8 cellular contexts compared by ENCODE assay signal in genomic region chr15:51971353-51972133, GRCh38. TPM values are rescaled to one million over a fixed set of nuclear protein-coding genes. Genes with fewer than 3 reads are reported as not detected.
DNase-seq lines count a peak whose midpoint lies in the region; ATAC-seq, FAIRE-seq and TF ChIP-seq lines count a peak whose summit lies in the region.

TSS of gene LEO1 (minus strand) at chr15:51971778. CDS start at chr15:51971745, 33 bp downstream.

- TF ChIP-seq POLR2A in H54 (IDR thresholded peaks at IDR 0.05; ENCODE audit: low read depth, low read length) (peak; percentile 91), stomach (IDR thresholded peaks at IDR 0.05) (peak in 1 of 4 donors; percentile 37)

- ATAC-seq in RWPE2 (ENCODE audit: low read depth), result peak; percentile 82

- no peaks in the 10 kb centered on the region for H3K9me2 ChIP-seq in neural cell (ENCODE audit: insufficient read depth, low read length)

- H3K4me3 ChIP-seq in RWPE2 (ENCODE audit: severe bottlenecking) (peak within 1 kb of the TSS; percentile 62), neural cell (ENCODE audit: low read length) (peak within 1 kb of the TSS; percentile 77), stomach (peak within 1 kb of the TSS; percentile 64 to 96 (median 87))

- H3K4me2 ChIP-seq in neural cell (ENCODE audit: low read length), result peak within 1 kb of the TSS; percentile 83

- H3K4me1 ChIP-seq in ES-I3 (ENCODE audit: insufficient read depth, low read length), result peaks cover 4% of the 10 kb centered on the region; the same call in 1 of the 2 replicates
- peaks cover 16% of the 10 kb centered on the region for H3K4me1 ChIP-seq in RWPE2 (ENCODE audit: insufficient read depth, poor library complexity, severe bottlenecking)
- peaks cover 14 to 20% (median 17%) of the 10 kb centered on the region in 4 donors for H3K4me1 ChIP-seq in stomach

- intact Hi-C loops in stomach (cut with DNase I; ENCODE audit: low total_unique reads), result loop anchor here (10.0 kb wide), 1 partner anchor 113 kb away; no protein-coding TSS in a partner anchor

- H3F3A ChIP-seq in neural cell (ENCODE audit: insufficient read depth, low read length, poor library complexity, severe bottlenecking), result no peaks in the 10 kb centered on the region

- peak; percentile 79 for TF ChIP-seq CTCF in RWPE2 (IDR thresholded peaks at IDR 0.05; ENCODE audit: poor library complexity, severe bottlenecking)
- peak; percentile 73 for TF ChIP-seq CTCF in neural cell (IDR thresholded peaks at IDR 0.05; ENCODE audit: poor library complexity, severe bottlenecking)
- peak in 3 of 7 experiments; percentile 5 to 54 (median 39) for TF ChIP-seq CTCF in stomach (IDR thresholded peaks at IDR 0.05)

- DNase-seq in H54 (ENCODE audit: insufficient read length, low spot score) (peak; percentile 64), LoVo (ENCODE audit: low spot score) (peak; percentile 100), RWPE2 (ENCODE audit: low spot score) (peak; percentile 99), fibroblast of the conjunctiva (ENCODE audit: low read depth) (peak; percentile 96), stomach (peak; percentile 91)
- DNase-seq in activated T-helper 9 cell treated with anti-CD3 and anti-CD28 coated beads, Interleukin-2, amount 50 U/mL, for 16 hours (ENCODE audit: low read depth), result peak; percentile 81

- H3K36me3 ChIP-seq in ES-I3 (ENCODE audit: insufficient read depth, low read length) (0 out of 2 replicates have a peak, but pooled peaks cover 3% of the 10 kb centered on the region), RWPE2 (ENCODE audit: low read depth) (peaks cover 23% of the 10 kb centered on the region), neural cell (ENCODE audit: insufficient read depth, low read length) (no peaks in the 10 kb centered on the region), stomach (peaks cover 0 to 10% (median 0%) of the 10 kb centered on the region in 4 donors)

- no peaks in the 10 kb centered on the region for H4K20me1 ChIP-seq in neural cell (ENCODE audit: insufficient read depth)

- peak; percentile 27 for FAIRE-seq in H54 (lab: Jason Lieb, UNC)

- H3K9me3 ChIP-seq in ES-I3 (ENCODE audit: control insufficient read depth, insufficient read depth, low read length), result no peaks in the 10 kb centered on the region
- peaks cover 10% of the 10 kb centered on the region for H3K9me3 ChIP-seq in RWPE2 (ENCODE audit: severe bottlenecking)
- no peaks in the 10 kb centered on the region for H3K9me3 ChIP-seq in neural cell (ENCODE audit: low read length)
- H3K9me3 ChIP-seq in stomach, result peaks cover 0 to 17% (median 10%) of the 10 kb centered on the region in 4 donors

- H3K27ac ChIP-seq in RWPE2 (ENCODE audit: poor library complexity, severe bottlenecking) (peak within 1 kb of the TSS; percentile 71), neural cell (ENCODE audit: low read length) (peak within 1 kb of the TSS; percentile 99), stomach (peak within 1 kb of the TSS; percentile 82 to 94 (median 88))

- H3K27me3 ChIP-seq in RWPE2 (ENCODE audit: insufficient read depth, poor library complexity, severe bottlenecking), result no peaks in the 10 kb centered on the region
- no peaks in the 10 kb centered on the region for H3K27me3 ChIP-seq in neural cell (ENCODE audit: insufficient read depth, low read depth, low read length)
- H3K27me3 ChIP-seq in stomach, result no peaks in the 10 kb centered on the region

- TF ChIP-seq EP300 in neural cell (conservative IDR thresholded peaks at IDR 0.05; ENCODE audit: poor library complexity, severe bottlenecking), result peak; percentile 51
- TF ChIP-seq EP300 in stomach (IDR thresholded peaks at IDR 0.05), result no peak

- H3K9ac ChIP-seq in ES-I3 (ENCODE audit: low read depth, low read length) (peak within 1 kb of the TSS; percentile 77), neural cell (ENCODE audit: low read length) (peak within 1 kb of the TSS; percentile 98)

- peaks cover 28% of the 10 kb centered on the region for H3K79me2 ChIP-seq in neural cell (replicated peaks; ENCODE audit: insufficient read depth, low read length)

- peak within 1 kb of the TSS; percentile 87 for H2AFZ ChIP-seq in neural cell (ENCODE audit: low read depth, low read length)

- 0 to 1% (median 0%) methylated on average over 36 to 59 of the region's 59 CpGs for WGBS in stomach, 5 donors

- peak; percentile 47 for TF ChIP-seq RAD21 in neural cell (conservative IDR thresholded peaks at IDR 0.05)

TF ChIP-seq in neural cell, 6 proteins besides CTCF, POLR2A, EP300 and RAD21:
- TF ChIP-seq TAF1 (IDR thresholded peaks at IDR 0.05; ENCODE audit: low read depth) (peak; percentile 98), POLR2AphosphoS5 (IDR thresholded peaks at IDR 0.05) (peak; percentile 94), SMC3 (conservative IDR thresholded peaks at IDR 0.05; ENCODE audit: poor library complexity) (peak; percentile 58), EZH2 (IDR thresholded peaks at IDR 0.05; ENCODE audit: borderline replicate concordance, insufficient read depth, low read length, poor library complexity, severe bottlenecking) (no peak), REST (IDR thresholded peaks at IDR 0.05; ENCODE audit: borderline replicate concordance) (peak; percentile 96), MXI1 (conservative IDR thresholded peaks at IDR 0.05; ENCODE audit: poor library complexity, severe bottlenecking) (peak; percentile 86)

RNA-seq across cellular contexts. Expression of gene LEO1, which starts in this region (rescaled TPM):
- polyA plus RNA-seq in neural cell, result 30.1 and 30.3 TPM in 2 replicates
- polyA minus RNA-seq in neural cell, result 55.3 and 68.0 TPM in 2 replicates
- 10 to 100 TPM in 3 of 5 donors, 1 to 10 TPM in 1, under 1 TPM in 1; 0.58 to 16.3 (median 10.6) TPM for total RNA-seq in stomach
- polyA plus RNA-seq in stomach, result 10 to 100 TPM in 2 of 3 donors, 1 to 10 TPM in 1; 9.5 to 13.7 (median 11.8) TPM

Comparison
In these comparisons a context has a peak if more than half of its experiments do, and no peak if none do; other contexts are left out.
1. Peak in every context shown above with its lines: DNase-seq, ATAC-seq, H3K4me3 ChIP-seq and H3K27ac ChIP-seq.